ENCODE assay signal across 14 cellular contexts in genomic region chr16:89123001-89123830, GRCh38. TPM values are rescaled to one million over a fixed set of nuclear protein-coding genes. Genes with fewer than 3 reads are reported as not detected.
A peak's percentile ranks its signal among the peaks of the same experiment; 100 is the strongest.
DNase-seq lines count a peak whose midpoint lies in the region; ATAC-seq and TF ChIP-seq lines count a peak whose summit lies in the region.
"Had no signal": no experiment of that assay in that cellular context is flagged by ENCODE, and none has a peak within 500 bp of the region (broad histone marks: within the 10 kb centered on the region; RNA-seq: fewer than 3 reads in every experiment).

No MANE protein-coding gene starts in this region.

- DNase-seq in activated naive CD4-positive, alpha-beta T cell treated with anti-CD3 and anti-CD28 coated beads for 36 hours = no peak
- DNase-seq in activated naive CD4-positive, alpha-beta T cell treated with anti-CD3 and anti-CD28 coated beads, Interleukin-2, amount 50 U/mL, for 16 hours = no peak
- peak; percentile 87 for DNase-seq in NCI-H2171 treated with DMSO at 0.1 percent for 48 hours (lab: John Stamatoyannopoulos, UW)
- no peak for DNase-seq in NCI-H1694 (lab: John Stamatoyannopoulos, UW)
- DNase-seq in HFFc6 = no peak
- DNase-seq: dermis blood vessel endothelial cell; NCI-H524; stimulated activated CD8-positive, alpha-beta memory T cell treated with anti-CD3 and anti-CD28 coated beads, Interleukin-4, amount 100 ng/mL, for 48 hours had no signal

- ATAC-seq in esophagus mucosa (peak; percentile 12), GM18870 (IDR thresholded peaks at IDR 0.05; ENCODE audit: unreplicated experiment) (no peak)
- ATAC-seq in stimulated activated memory B cell treated with anti-CD40 and anti-IgM and Interleukin-4, amounts not matched to agents 10 μg/mL and 1 μg/mL and 100 μg/mL, for 72 hours = no peak
- ATAC-seq: gastroesophageal sphincter had no signal

- no peak overlapping the region for H3K4me3 Mint-ChIP-seq in activated naive CD4-positive, alpha-beta T cell treated with anti-CD3 and anti-CD28 coated beads for 36 hours
- H3K4me3 Mint-ChIP-seq in stimulated activated memory B cell treated with anti-CD40 and anti-IgM and Interleukin-4, amounts not matched to agents 10 μg/mL and 1 μg/mL and 100 μg/mL, for 72 hours = no peak overlapping the region
- H3K4me3 Mint-ChIP-seq in HFFc6 = no peak overlapping the region

- TF ChIP-seq CTCF in HFFc6 (IDR thresholded peaks at IDR 0.05) = no peak

- CTCF ChIA-PET in activated naive CD4-positive, alpha-beta T cell treated with anti-CD3 and anti-CD28 coated beads for 36 hours (lab: Charles Lee) = no interaction called here

- H3K9me3 Mint-ChIP-seq in activated naive CD4-positive, alpha-beta T cell treated with anti-CD3 and anti-CD28 coated beads for 36 hours = no peaks in the 10 kb centered on the region
- peaks cover 4% of the 10 kb centered on the region for H3K9me3 Mint-ChIP-seq in stimulated activated memory B cell treated with anti-CD40 and anti-IgM and Interleukin-4, amounts not matched to agents 10 μg/mL and 1 μg/mL and 100 μg/mL, for 72 hours
- H3K9me3 Mint-ChIP-seq in HFFc6 = peaks cover 4% of the 10 kb centered on the region; the same call in 1 of the 2 replicates

- H3K27ac Mint-ChIP-seq in activated naive CD4-positive, alpha-beta T cell treated with anti-CD3 and anti-CD28 coated beads for 36 hours = peak overlapping the region; percentile 78
- peak overlapping the region; percentile 90 for H3K27ac Mint-ChIP-seq in stimulated activated memory B cell treated with anti-CD40 and anti-IgM and Interleukin-4, amounts not matched to agents 10 μg/mL and 1 μg/mL and 100 μg/mL, for 72 hours
- H3K27ac Mint-ChIP-seq in HFFc6 = no peak overlapping the region

- intact Hi-C loops in activated naive CD4-positive, alpha-beta T cell treated with anti-CD3 and anti-CD28 coated beads for 36 hours (cut with micrococcal nuclease) = no loop called here

- H3K27me3 Mint-ChIP-seq in activated naive CD4-positive, alpha-beta T cell treated with anti-CD3 and anti-CD28 coated beads for 36 hours (ENCODE audit: low read depth) = no peaks in the 10 kb centered on the region
- H3K27me3 Mint-ChIP-seq in stimulated activated memory B cell treated with anti-CD40 and anti-IgM and Interleukin-4, amounts not matched to agents 10 μg/mL and 1 μg/mL and 100 μg/mL, for 72 hours = no peaks in the 10 kb centered on the region
- no peaks in the 10 kb centered on the region; the same call in 1 of the 2 replicates for H3K27me3 Mint-ChIP-seq in HFFc6 (ENCODE audit: insufficient read depth)

- H3K4me1 Mint-ChIP-seq in activated naive CD4-positive, alpha-beta T cell treated with anti-CD3 and anti-CD28 coated beads for 36 hours (ENCODE audit: low read depth) = peaks cover 31% of the 10 kb centered on the region
- H3K4me1 Mint-ChIP-seq in stimulated activated memory B cell treated with anti-CD40 and anti-IgM and Interleukin-4, amounts not matched to agents 10 μg/mL and 1 μg/mL and 100 μg/mL, for 72 hours = peaks cover 59% of the 10 kb centered on the region
- no peaks in the 10 kb centered on the region for H3K4me1 Mint-ChIP-seq in HFFc6 (ENCODE audit: low read depth)

- peaks cover 20% of the 10 kb centered on the region for H3K36me3 Mint-ChIP-seq in activated naive CD4-positive, alpha-beta T cell treated with anti-CD3 and anti-CD28 coated beads for 36 hours (ENCODE audit: low read depth)
- peaks cover 64% of the 10 kb centered on the region for H3K36me3 Mint-ChIP-seq in stimulated activated memory B cell treated with anti-CD40 and anti-IgM and Interleukin-4, amounts not matched to agents 10 μg/mL and 1 μg/mL and 100 μg/mL, for 72 hours
- H3K36me3 Mint-ChIP-seq in HFFc6 (ENCODE audit: low read depth) = peaks cover 27% of the 10 kb centered on the region

RNA-seq across cellular contexts. Expression of gene ACSF3, which starts 29.6 kb away (rescaled TPM):
- 10 to 100 TPM; 26.1 to 26.7 TPM for total RNA-seq in activated naive CD4-positive, alpha-beta T cell treated with anti-CD3 and anti-CD28 coated beads for 36 hours
- total RNA-seq in esophagus mucosa = 14.1 TPM
- total RNA-seq in HFFc6 (2021; fragmentation: NEBNext Ultra II Directional; extraction: Animal tissue kit (Norgen Biotek cat#: 25700)) = 10 to 100 TPM; 18.4 to 24.2 (median 21.2) TPM

RNA-seq across cellular contexts. Expression of gene CDH15, which starts 48.3 kb away (rescaled TPM):
- not detected for total RNA-seq in activated naive CD4-positive, alpha-beta T cell treated with anti-CD3 and anti-CD28 coated beads for 36 hours
- total RNA-seq in esophagus mucosa = not detected
- total RNA-seq in HFFc6 (2021; fragmentation: NEBNext Ultra II Directional; extraction: Animal tissue kit (Norgen Biotek cat#: 25700)) = under 1 TPM in 2 of 6 experiments, not detected in 4; 0.05 to 0.07 TPM
- total RNA-seq: dermis blood vessel endothelial cell, left colon, MCF 10A had no signal
